Comparison of ENCODE assay signal across 1 cellular context in the genomic region with DNA sequence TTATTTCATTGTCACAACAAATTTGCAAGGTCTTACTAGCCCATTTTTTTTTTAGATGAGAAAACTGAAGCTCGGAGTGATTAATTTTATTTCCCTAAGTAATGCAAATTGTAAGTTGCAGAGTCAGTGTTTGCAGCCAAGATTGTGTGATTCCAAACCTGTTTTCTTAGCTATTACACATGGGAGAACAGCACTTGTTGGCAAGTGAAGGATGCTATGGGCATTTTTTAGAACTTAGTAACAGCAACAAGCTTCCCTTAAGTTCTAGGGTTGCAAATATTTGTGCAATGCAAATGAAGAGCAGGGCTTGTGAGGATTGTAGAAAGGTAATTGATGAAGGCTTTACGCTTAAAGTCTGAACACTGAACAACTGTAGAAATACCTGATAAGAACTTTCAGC.
TF ChIP-seq lines count a peak whose summit lies in the region.

No MANE protein-coding gene starts in this region.

TF ChIP-seq in WTC11, 78 proteins besides CTCF, POLR2A, EP300 and RAD21 (continued from another document):
- TF ChIP-seq SMAD4 (CRISPR knock-in tag; IDR thresholded peaks at IDR 0.05) (no peak), GABPB1 (CRISPR knock-in tag; IDR thresholded peaks at IDR 0.05) (no peak), NFYB (CRISPR knock-in tag; conservative IDR thresholded peaks at IDR 0.05; ENCODE audit: low read depth) (no peak)
- TF ChIP-seq, protein P1, sequence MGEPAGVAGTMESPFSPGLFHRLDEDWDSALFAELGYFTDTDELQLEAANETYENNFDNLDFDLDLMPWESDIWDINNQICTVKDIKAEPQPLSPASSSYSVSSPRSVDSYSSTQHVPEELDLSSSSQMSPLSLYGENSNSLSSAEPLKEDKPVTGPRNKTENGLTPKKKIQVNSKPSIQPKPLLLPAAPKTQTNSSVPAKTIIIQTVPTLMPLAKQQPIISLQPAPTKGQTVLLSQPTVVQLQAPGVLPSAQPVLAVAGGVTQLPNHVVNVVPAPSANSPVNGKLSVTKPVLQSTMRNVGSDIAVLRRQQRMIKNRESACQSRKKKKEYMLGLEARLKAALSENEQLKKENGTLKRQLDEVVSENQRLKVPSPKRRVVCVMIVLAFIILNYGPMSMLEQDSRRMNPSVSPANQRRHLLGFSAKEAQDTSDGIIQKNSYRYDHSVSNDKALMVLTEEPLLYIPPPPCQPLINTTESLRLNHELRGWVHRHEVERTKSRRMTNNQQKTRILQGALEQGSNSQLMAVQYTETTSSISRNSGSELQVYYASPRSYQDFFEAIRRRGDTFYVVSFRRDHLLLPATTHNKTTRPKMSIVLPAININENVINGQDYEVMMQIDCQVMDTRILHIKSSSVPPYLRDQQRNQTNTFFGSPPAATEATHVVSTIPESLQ (CRISPR knock-in tag; IDR thresholded peaks at IDR 0.05), result no peak
